In genomic region chr10:97589479-97589878, GRCh38 we compare ENCODE assay signal across 38 cellular contexts. TPM values are rescaled to one million over a fixed set of nuclear protein-coding genes. Genes with fewer than 3 reads are reported as not detected.
DNase-seq lines count a peak whose midpoint lies in the region; ATAC-seq and TF ChIP-seq lines count a peak whose summit lies in the region.
"Had no signal": no experiment of that assay in that cellular context is flagged by ENCODE, and none has a peak within 500 bp of the region (broad histone marks: within the 10 kb centered on the region; RNA-seq: fewer than 3 reads in every experiment).

A gene with protein sequence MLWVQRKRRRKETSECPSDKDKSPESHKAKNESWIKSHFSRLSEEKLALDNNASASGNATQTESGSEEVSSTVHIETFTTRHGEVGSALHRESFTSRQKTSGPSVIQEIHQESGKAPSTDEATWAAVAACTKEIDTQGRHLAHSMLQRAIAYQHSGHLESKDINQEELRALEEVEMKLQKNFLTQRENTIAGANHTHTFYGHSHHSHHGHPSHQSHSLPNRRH (plus strand): TSS chr10:97589721. CDS start chr10:97589898, 177 bp downstream.

- peak within 1 kb of the TSS in 42 of 59 donors; percentile 16 to 85 (median 54) for H3K27ac ChIP-seq in dorsolateral prefrontal cortex
- H3K27ac ChIP-seq in neuronal stem cell (replicated peaks; ENCODE audit: low read length), result no peak within 1 kb of the TSS
- H3K27ac ChIP-seq: C4-2B, cardiac muscle cell, sigmoid colon, upper lobe of left lung had no signal

- no peak within 1 kb of the TSS for H3K4me2 ChIP-seq in neuronal stem cell (ENCODE audit: insufficient read depth, low read length, poor library complexity, severe bottlenecking)

- no peak within 1 kb of the TSS for H3K9ac ChIP-seq in neuronal stem cell (ENCODE audit: low read depth, low read length, poor library complexity)

- no peaks in the 10 kb centered on the region for H3K36me3 Mint-ChIP-seq in T-helper 1 cell treated with Interleukin-12 subunit alpha and Interleukin-12 subunit beta and Interleukin-4 antibody, amounts not matched to agents 30 μg/mL and 1 μg/mL, for 36 hours (ENCODE audit: low read depth)
- H3K36me3 Mint-ChIP-seq: activated naive CD8-positive, alpha-beta T cell; mesothelial cell of epicardium had no signal

- no peak within 1 kb of the TSS for H2BK15ac ChIP-seq in neuronal stem cell (ENCODE audit: low read length)

- peak within 1 kb of the TSS; percentile 52 for H3K27ac Mint-ChIP-seq in T-helper 1 cell treated with Interleukin-12 subunit alpha and Interleukin-12 subunit beta and Interleukin-4 antibody, amounts not matched to agents 30 μg/mL and 1 μg/mL, for 36 hours
- H3K27ac Mint-ChIP-seq: activated CD4-positive, alpha-beta memory T cell treated with anti-CD3 and anti-CD28 coated beads, Interleukin-2, amount 10 ng/mL, durations not matched to agents 7 days and 5 days; activated naive CD8-positive, alpha-beta T cell; activated T-helper 2 cell treated with anti-CD3 and anti-CD28 coated beads, Interferon-gamma antibody, Interleukin-2, Interleukin-4, amounts not matched to agents 10 μg/mL and 5 μg/mL and 100 μg/mL, durations not matched to agents 14 hours and 24 hours and 36 hours; endodermal cell; mesothelial cell of epicardium; progenitor cell of endocrine pancreas; T-helper 17 cell had no signal

- peak within 1 kb of the TSS; percentile 72 for H4K91ac ChIP-seq in neuronal stem cell (ENCODE audit: low read depth, low read length, poor library complexity)

- H3K27me3 Mint-ChIP-seq in T-helper 1 cell treated with Interleukin-12 subunit alpha and Interleukin-12 subunit beta and Interleukin-4 antibody, amounts not matched to agents 30 μg/mL and 1 μg/mL, for 36 hours (ENCODE audit: low read depth), result no peaks in the 10 kb centered on the region
- H3K27me3 Mint-ChIP-seq: activated naive CD8-positive, alpha-beta T cell; progenitor cell of endocrine pancreas; T-helper 17 cell had no signal

- no peak within 1 kb of the TSS for H4K8ac ChIP-seq in neuronal stem cell (ENCODE audit: low read depth, low read length)

- TF ChIP-seq CTCF in dorsolateral prefrontal cortex (IDR thresholded peaks at IDR 0.05 in 54 of 56, conservative IDR thresholded peaks at IDR 0.05 in 2 of 56; ENCODE audit: low read depth in 1 of 56, partially characterized antibody in 56 of 56), result no peak

- H2AK5ac ChIP-seq in neuronal stem cell (ENCODE audit: low read depth, low read length), result peak within 1 kb of the TSS; percentile 32

- H3K4me1 ChIP-seq in neuronal stem cell (ENCODE audit: control insufficient read depth in 2 of 2, insufficient read depth in 1 of 2, low read depth in 1 of 2, low read length in 2 of 2), result peaks cover 0 to 4% of the 10 kb centered on the region in 2 donors

- H3K27me3 ChIP-seq in dorsolateral prefrontal cortex (no peaks in the 10 kb centered on the region), neuronal stem cell (ENCODE audit: control insufficient read depth in 3 of 3, insufficient read depth in 3 of 3, low read depth in 1 of 3, low read length in 3 of 3) (no peaks in the 10 kb centered on the region)
- H3K27me3 ChIP-seq: cardiac muscle cell, sigmoid colon, upper lobe of left lung had no signal

- H2BK5ac ChIP-seq in neuronal stem cell (ENCODE audit: low read length), result no peak within 1 kb of the TSS

- H3K36me3 ChIP-seq in neuronal stem cell (replicated peaks in 1 of 2; ENCODE audit: control insufficient read depth in 2 of 2, insufficient read depth in 2 of 2, low read length in 2 of 2), result no peaks in the 10 kb centered on the region
- H3K36me3 ChIP-seq: cardiac muscle cell, sigmoid colon, upper lobe of left lung had no signal

- H3K4ac ChIP-seq in neuronal stem cell (ENCODE audit: low read length), result no peak within 1 kb of the TSS

- no peak within 1 kb of the TSS for H3K23ac ChIP-seq in neuronal stem cell (ENCODE audit: low read depth, low read length, poor library complexity)

- H3K4me3 ChIP-seq in dorsolateral prefrontal cortex (peak within 1 kb of the TSS in 1 of 59 donors; percentile 10), neuronal stem cell (ENCODE audit: low read length in 2 of 2) (no peak within 1 kb of the TSS)
- H3K4me3 ChIP-seq: cardiac muscle cell, sigmoid colon, upper lobe of left lung had no signal

- peak within 1 kb of the TSS; percentile 58 for H2BK12ac ChIP-seq in neuronal stem cell (ENCODE audit: low read length)

- H3K9me3 Mint-ChIP-seq in T-helper 1 cell treated with Interleukin-12 subunit alpha and Interleukin-12 subunit beta and Interleukin-4 antibody, amounts not matched to agents 30 μg/mL and 1 μg/mL, for 36 hours, result no peaks in the 10 kb centered on the region
- H3K9me3 Mint-ChIP-seq: activated CD4-positive, alpha-beta memory T cell treated with anti-CD3 and anti-CD28 coated beads, Interleukin-2, amount 10 ng/mL, durations not matched to agents 7 days and 5 days; activated T-helper 2 cell treated with anti-CD3 and anti-CD28 coated beads, Interferon-gamma antibody, Interleukin-2, Interleukin-4, amounts not matched to agents 10 μg/mL and 5 μg/mL and 100 μg/mL, durations not matched to agents 14 hours and 24 hours and 36 hours; endodermal cell; mesothelial cell of epicardium had no signal

- peaks cover 1% of the 10 kb centered on the region for H3K79me1 ChIP-seq in neuronal stem cell (ENCODE audit: low read depth, low read length)

- no CpG with 5 or more reads among the region's 3 CpGs for WGBS in neuronal stem cell (ENCODE audit: extremely low coverage in 2 of 2, insufficient read length in 2 of 2, insufficient replicate concordance in 1 of 2), 2 donors

- H2AFZ ChIP-seq in neuronal stem cell (ENCODE audit: low read length), result no peak within 1 kb of the TSS

- H3K4me1 Mint-ChIP-seq in T-helper 1 cell treated with Interleukin-12 subunit alpha and Interleukin-12 subunit beta and Interleukin-4 antibody, amounts not matched to agents 30 μg/mL and 1 μg/mL, for 36 hours (ENCODE audit: low read depth), result peaks cover 12% of the 10 kb centered on the region
- H3K4me1 Mint-ChIP-seq: T-helper 17 cell had no signal

- H2BK120ac ChIP-seq in neuronal stem cell (ENCODE audit: low read depth, low read length), result peak within 1 kb of the TSS; percentile 47

- DNase-seq in T-helper 1 cell (no peak), HT1080 (ENCODE audit: low read depth) (peak; percentile 15), dorsolateral prefrontal cortex (no peak), neuronal stem cell (ENCODE audit: low spot score) (no peak)
- DNase-seq: 8988T; activated CD4-positive, alpha-beta memory T cell treated with anti-CD3 and anti-CD28 coated beads, Interleukin-2, amount 10 ng/mL, durations not matched to agents 7 days and 5 days; activated CD4-positive, CD25-positive, alpha-beta regulatory T cell treated with anti-CD3 and anti-CD28 coated beads, Interleukin-2, amount 50 U/mL, for 72 hours; activated T-cell treated with anti-CD3 and anti-CD28 coated beads for 4 hours; aorta; Caco-2; DMS53; endodermal cell; foreskin fibroblast; IMR-90; islet precursor cell; left ventricle myocardium superior; NCI-H1092 treated with DMSO at 0.1 percent for 48 hours; NCI-H187; NCI-H2171 treated with DMSO at 0.1 percent for 48 hours; NCI-H510A; RPMI8226; sigmoid colon; stimulated activated CD4-positive, alpha-beta T cell treated with anti-CD3 and anti-CD28 coated beads, Interleukin-12 subunit alpha, Interleukin-12 subunit beta, amount 100 ng/mL, for 4 hours; stimulated activated CD4-positive, alpha-beta T cell treated with anti-CD3 and anti-CD28 coated beads, Interleukin-4, amount 100 ng/mL, for 1 hour; T-helper 17 cell; upper lobe of left lung had no signal

- ATAC-seq in HG03159 (IDR thresholded peaks at IDR 0.05; ENCODE audit: unreplicated experiment) (no peak), GM21515 (IDR thresholded peaks at IDR 0.05; ENCODE audit: unreplicated experiment) (no peak), GM18498 (IDR thresholded peaks at IDR 0.05; ENCODE audit: unreplicated experiment) (no peak)
- ATAC-seq: HCT116, left ventricle myocardium superior, T-helper 17 cell had no signal

- intact Hi-C loops in dorsolateral prefrontal cortex (cut with DNase I), result loop anchor here in 1 of 2 donors (5.0 kb wide), 1 partner anchor 43 kb away; the partner anchor contains the start of gene MORN4

- no peaks in the 10 kb centered on the region for H3K9me3 ChIP-seq in neuronal stem cell (replicated peaks in 1 of 2; ENCODE audit: control insufficient read depth in 2 of 2, insufficient read depth in 1 of 2, low read depth in 1 of 2, low read length in 2 of 2)
- H3K9me3 ChIP-seq: Caco-2, sigmoid colon, upper lobe of left lung had no signal

- peak within 1 kb of the TSS; percentile 75 for H3K14ac ChIP-seq in neuronal stem cell (ENCODE audit: low read length)

- H3K4me3 Mint-ChIP-seq in T-helper 1 cell treated with Interleukin-12 subunit alpha and Interleukin-12 subunit beta and Interleukin-4 antibody, amounts not matched to agents 30 μg/mL and 1 μg/mL, for 36 hours, result no peak within 1 kb of the TSS
- H3K4me3 Mint-ChIP-seq: activated CD4-positive, alpha-beta memory T cell treated with anti-CD3 and anti-CD28 coated beads, Interleukin-2, amount 10 ng/mL, durations not matched to agents 7 days and 5 days; activated naive CD8-positive, alpha-beta T cell; endodermal cell; mesothelial cell of epicardium; T-helper 17 cell had no signal

- H3K18ac ChIP-seq in neuronal stem cell (ENCODE audit: low read length), result peak within 1 kb of the TSS; percentile 48

RNA-seq across cellular contexts. Expression of the gene that starts here (rescaled TPM):
- not detected in 2 replicates for total RNA-seq in HT1080 (2014; rRNA removed; shearing (Covaris generic))
- not detected in 2 replicates for polyA plus RNA-seq in HT1080 (2015; cell fraction: cytosol; rRNA removed)
- polyA plus RNA-seq in HT1080 (2015; cell fraction: nucleus; rRNA removed), result 0.46 TPM in 1 of 2 replicates, not detected in the other
- total RNA-seq in dorsolateral prefrontal cortex, result 1 to 10 TPM in 34 of 120 experiments, under 1 TPM in 48, not detected in 38; 0.34 to 2.5 (median 0.89) TPM
- polyA plus RNA-seq in neuronal stem cell (2013, experiment 1 of 2), result not detected
- not detected for polyA plus RNA-seq in neuronal stem cell (2013, experiment 2 of 2)
- total RNA-seq: activated CD4-positive, alpha-beta memory T cell treated with anti-CD3 and anti-CD28 coated beads, Interleukin-2, amount 10 ng/mL, durations not matched to agents 7 days and 5 days; activated T-helper 2 cell treated with anti-CD3 and anti-CD28 coated beads, Interferon-gamma antibody, Interleukin-2, Interleukin-4, amounts not matched to agents 10 μg/mL and 5 μg/mL and 100 μg/mL, durations not matched to agents 14 hours and 24 hours and 36 hours; Caco-2; endodermal cell; IMR-90; mesothelial cell of epicardium; sigmoid colon; SK-MEL-5; T-helper 17 cell had no signal
- polyA plus RNA-seq: cardiac muscle cell, IMR-90, sigmoid colon had no signal

Comparison
In these comparisons a context has a peak if more than half of its experiments do, and no peak if none do; other contexts are left out.
1. Peak in DNase-seq in HT1080; RNA of the gene not detected or under 1 TPM.